ENCODE assay signal across 20 cellular contexts in the genomic region with DNA sequence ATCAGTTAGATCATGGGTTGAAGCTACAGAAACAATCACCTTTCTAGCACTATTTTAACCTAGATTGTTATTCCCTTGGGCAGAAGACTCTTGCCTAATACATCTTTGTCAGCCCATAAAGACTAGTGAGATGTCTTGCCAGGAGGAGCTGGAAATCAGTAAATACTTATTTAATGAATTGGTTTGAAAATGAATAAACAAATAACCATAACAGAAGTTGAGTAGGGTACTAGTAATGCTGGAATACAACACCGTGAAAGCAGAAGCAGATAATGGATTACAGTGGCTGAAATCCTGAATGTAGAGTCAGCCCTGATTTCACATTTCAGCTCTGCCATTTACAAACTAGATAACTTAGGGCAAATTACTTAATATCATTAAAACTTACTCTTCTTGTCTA.
"Had no signal": no experiment of that assay in that cellular context is flagged by ENCODE, and none has a peak within 500 bp of the region (broad histone marks: within the 10 kb centered on the region; RNA-seq: fewer than 3 reads in every experiment).

No MANE protein-coding gene starts in this region.

- H3K4me3 Mint-ChIP-seq: central memory CD8-positive, alpha-beta T cell; nephron had no signal

- ATAC-seq: activated CD4-positive, CD25-positive, alpha-beta regulatory T cell treated with anti-CD3 and anti-CD28 coated beads, Interleukin-2, amount 50 U/mL, for 24 hours; stimulated activated naive CD8-positive, alpha-beta T cell treated with anti-CD3 and anti-CD28 coated beads, Interleukin-15, Interleukin-2, amounts not matched to agents 100 U/mL and 50 U/mL, for 24 hours had no signal

- H3K4me3 ChIP-seq: adrenal gland, esophagus muscularis mucosa, SJCRH30, suprapubic skin had no signal

- H3K27me3 ChIP-seq: adrenal gland, esophagus muscularis mucosa, SJCRH30, suprapubic skin had no signal

- H3K27ac ChIP-seq: adrenal gland, esophagus muscularis mucosa, SJCRH30, suprapubic skin had no signal

- H3K36me3 ChIP-seq: adrenal gland, esophagus muscularis mucosa, SJCRH30, suprapubic skin had no signal

- H3K4me1 ChIP-seq: adrenal gland, esophagus muscularis mucosa, suprapubic skin had no signal

- H3K9me3 ChIP-seq: adrenal gland, esophagus muscularis mucosa, SJCRH30, suprapubic skin had no signal

- DNase-seq: activated CD4-positive, alpha-beta T cell treated with anti-CD3 and anti-CD28 coated beads, Interleukin-2, amount 50 U/mL, for 4 hours; activated naive CD4-positive, alpha-beta T cell treated with anti-CD3 and anti-CD28 coated beads, Interleukin-2, amount 50 U/mL, for 16 hours; adrenal gland; cortex of kidney; effector CD4-positive, alpha-beta T cell; hippocampal formation; left ventricle myocardium superior; mesendoderm; nucleus accumbens; right cardiac atrium; SJCRH30; stimulated activated naive CD8-positive, alpha-beta T cell treated with anti-CD3 and anti-CD28 coated beads, Interleukin-15, Interleukin-2, amounts not matched to agents 100 U/mL and 50 U/mL, for 24 hours; T1000 had no signal

- H3K27me3 Mint-ChIP-seq: central memory CD8-positive, alpha-beta T cell; progenitor cell of endocrine pancreas had no signal

- H3K4me1 Mint-ChIP-seq: central memory CD8-positive, alpha-beta T cell had no signal

- H3K27ac Mint-ChIP-seq: activated T-helper 2 cell treated with anti-CD3 and anti-CD28 coated beads, Interferon-gamma antibody, Interleukin-2, Interleukin-4, amounts not matched to agents 10 μg/mL and 5 μg/mL and 100 μg/mL, durations not matched to agents 14 hours and 24 hours and 36 hours; progenitor cell of endocrine pancreas had no signal
